In the genomic region with DNA sequence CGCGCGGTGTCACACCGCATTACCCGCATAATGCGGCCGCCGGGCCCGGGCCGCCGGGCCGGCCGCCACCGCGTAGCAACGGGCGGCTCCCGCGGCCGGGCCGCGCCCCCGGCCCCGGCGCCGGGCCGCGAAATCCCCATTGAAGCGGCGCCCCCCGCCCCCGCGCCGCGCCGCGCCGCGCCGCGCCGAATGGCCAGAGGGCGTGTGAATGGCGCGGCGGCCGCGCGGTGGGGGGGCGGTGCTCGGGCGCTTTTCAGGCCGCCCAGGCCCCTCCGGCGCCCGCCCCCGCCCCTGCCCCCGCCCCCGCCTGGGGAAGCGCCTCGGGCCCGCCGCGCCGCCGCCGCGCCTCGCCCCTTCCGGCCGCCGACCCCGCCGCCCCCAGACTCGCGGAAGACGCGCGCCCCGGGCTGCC, we compare ENCODE assay signal across 1 cellular context.
TF ChIP-seq lines count a peak whose summit lies in the region.

No MANE protein-coding gene starts in this region.

TF ChIP-seq in GM12878, 131 proteins besides CTCF, POLR2A, EP300 and RAD21 (continued from another document):
- TF ChIP-seq, protein P1, sequence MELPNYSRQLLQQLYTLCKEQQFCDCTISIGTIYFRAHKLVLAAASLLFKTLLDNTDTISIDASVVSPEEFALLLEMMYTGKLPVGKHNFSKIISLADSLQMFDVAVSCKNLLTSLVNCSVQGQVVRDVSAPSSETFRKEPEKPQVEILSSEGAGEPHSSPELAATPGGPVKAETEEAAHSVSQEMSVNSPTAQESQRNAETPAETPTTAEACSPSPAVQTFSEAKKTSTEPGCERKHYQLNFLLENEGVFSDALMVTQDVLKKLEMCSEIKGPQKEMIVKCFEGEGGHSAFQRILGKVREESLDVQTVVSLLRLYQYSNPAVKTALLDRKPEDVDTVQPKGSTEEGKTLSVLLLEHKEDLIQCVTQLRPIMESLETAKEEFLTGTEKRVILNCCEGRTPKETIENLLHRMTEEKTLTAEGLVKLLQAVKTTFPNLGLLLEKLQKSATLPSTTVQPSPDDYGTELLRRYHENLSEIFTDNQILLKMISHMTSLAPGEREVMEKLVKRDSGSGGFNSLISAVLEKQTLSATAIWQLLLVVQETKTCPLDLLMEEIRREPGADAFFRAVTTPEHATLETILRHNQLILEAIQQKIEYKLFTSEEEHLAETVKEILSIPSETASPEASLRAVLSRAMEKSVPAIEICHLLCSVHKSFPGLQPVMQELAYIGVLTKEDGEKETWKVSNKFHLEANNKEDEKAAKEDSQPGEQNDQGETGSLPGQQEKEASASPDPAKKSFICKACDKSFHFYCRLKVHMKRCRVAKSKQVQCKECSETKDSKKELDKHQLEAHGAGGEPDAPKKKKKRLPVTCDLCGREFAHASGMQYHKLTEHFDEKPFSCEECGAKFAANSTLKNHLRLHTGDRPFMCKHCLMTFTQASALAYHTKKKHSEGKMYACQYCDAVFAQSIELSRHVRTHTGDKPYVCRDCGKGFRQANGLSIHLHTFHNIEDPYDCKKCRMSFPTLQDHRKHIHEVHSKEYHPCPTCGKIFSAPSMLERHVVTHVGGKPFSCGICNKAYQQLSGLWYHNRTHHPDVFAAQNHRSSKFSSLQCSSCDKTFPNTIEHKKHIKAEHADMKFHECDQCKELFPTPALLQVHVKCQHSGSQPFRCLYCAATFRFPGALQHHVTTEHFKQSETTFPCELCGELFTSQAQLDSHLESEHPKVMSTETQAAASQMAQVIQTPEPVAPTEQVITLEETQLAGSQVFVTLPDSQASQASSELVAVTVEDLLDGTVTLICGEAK (IDR thresholded peaks at IDR 0.05; ENCODE audit: borderline replicate concordance) = no peak
